ENCODE assay signal across 23 cellular contexts in the genomic region with DNA sequence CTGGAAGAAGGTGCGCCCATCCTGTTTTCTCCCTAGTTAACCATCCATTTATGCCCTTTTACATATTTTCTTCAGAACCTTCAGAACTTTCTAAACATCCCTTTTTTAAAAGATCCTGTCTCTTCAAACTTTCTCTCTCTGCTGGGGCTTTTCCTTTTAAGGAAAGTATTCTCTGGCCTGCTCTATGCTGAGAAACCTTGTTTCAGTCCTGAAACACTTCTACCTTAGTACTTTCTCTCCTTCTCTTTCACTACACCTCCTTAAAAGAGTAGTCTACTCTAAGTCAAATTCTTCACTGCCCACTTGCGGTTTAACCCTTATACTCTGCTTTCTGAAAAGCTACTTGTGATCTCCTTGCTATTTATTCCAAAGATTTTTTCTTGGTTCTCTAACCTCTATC.
"Had no signal": no experiment of that assay in that cellular context is flagged by ENCODE, and none has a peak within 500 bp of the region (broad histone marks: within the 10 kb centered on the region; RNA-seq: fewer than 3 reads in every experiment).

No MANE protein-coding gene starts in this region.

- H3K9me3 Mint-ChIP-seq: activated naive CD8-positive, alpha-beta T cell treated with anti-CD3 and anti-CD28 coated beads, Interleukin-2, amount 50 U/mL, for 24 hours; activated T-helper 2 cell treated with anti-CD3 and anti-CD28 coated beads, Interferon-gamma antibody, Interleukin-2, Interleukin-4, amounts not matched to agents 10 μg/mL and 5 μg/mL and 100 μg/mL, durations not matched to agents 14 hours and 24 hours and 36 hours; dendritic cell treated with granulocyte-macrophage colony-stimulating factor and Interleukin-4, amounts not matched to agents 40 ng/mL and 50 ng/mL, for 4 days; immature natural killer cell; neural crest cell; stimulated activated effector memory CD8-positive, alpha-beta T cell treated with anti-CD3 and anti-CD28 coated beads, Interleukin-12 subunit alpha, Interleukin-12 subunit beta, amount 100 ng/mL, for 72 hours had no signal

- H3K27me3 Mint-ChIP-seq: activated CD4-positive, alpha-beta T cell treated with anti-CD3 and anti-CD28 coated beads for 36 hours; activated naive CD8-positive, alpha-beta T cell treated with anti-CD3 and anti-CD28 coated beads, Interleukin-2, amount 50 U/mL, for 24 hours; dendritic cell treated with granulocyte-macrophage colony-stimulating factor and Interleukin-4, amounts not matched to agents 40 ng/mL and 50 ng/mL, for 4 days had no signal

- H3K27ac Mint-ChIP-seq: activated CD4-positive, alpha-beta T cell treated with anti-CD3 and anti-CD28 coated beads for 36 hours; activated naive CD8-positive, alpha-beta T cell treated with anti-CD3 and anti-CD28 coated beads, Interleukin-2, amount 50 U/mL, for 24 hours; activated T-helper 2 cell treated with anti-CD3 and anti-CD28 coated beads, Interferon-gamma antibody, Interleukin-2, Interleukin-4, amounts not matched to agents 10 μg/mL and 5 μg/mL and 100 μg/mL, durations not matched to agents 14 hours and 24 hours and 36 hours; dendritic cell treated with granulocyte-macrophage colony-stimulating factor and Interleukin-4, amounts not matched to agents 40 ng/mL and 50 ng/mL, for 4 days; stimulated activated effector memory CD8-positive, alpha-beta T cell treated with anti-CD3 and anti-CD28 coated beads, Interleukin-12 subunit alpha, Interleukin-12 subunit beta, amount 100 ng/mL, for 72 hours had no signal

- ATAC-seq: activated CD4-positive, alpha-beta T cell treated with anti-CD3 and anti-CD28 coated beads for 36 hours; activated naive CD8-positive, alpha-beta T cell treated with anti-CD3 and anti-CD28 coated beads, Interleukin-2, amount 50 U/mL, for 24 hours; gastroesophageal sphincter; right lobe of liver; stimulated activated effector memory CD8-positive, alpha-beta T cell treated with anti-CD3 and anti-CD28 coated beads, Interleukin-12 subunit alpha, Interleukin-12 subunit beta, amount 100 ng/mL, for 72 hours had no signal

- H3K4me1 Mint-ChIP-seq: activated CD4-positive, alpha-beta T cell treated with anti-CD3 and anti-CD28 coated beads for 36 hours; stimulated activated effector memory CD8-positive, alpha-beta T cell treated with anti-CD3 and anti-CD28 coated beads, Interleukin-12 subunit alpha, Interleukin-12 subunit beta, amount 100 ng/mL, for 72 hours had no signal

- DNase-seq: activated CD4-positive, alpha-beta T cell treated with anti-CD3 and anti-CD28 coated beads for 36 hours; activated CD4-positive, alpha-beta T cell treated with anti-CD3 and anti-CD28 coated beads, Interleukin-2, amount 50 U/mL, for 48 hours; activated naive CD4-positive, alpha-beta T cell treated with Interleukin-2 at 50 U/mL for 16 hours; activated naive CD8-positive, alpha-beta T cell treated with anti-CD3 and anti-CD28 coated beads, Interleukin-2, amount 50 U/mL, for 24 hours; aorta; effector CD8-positive, alpha-beta T cell; immature natural killer cell; kidney glomerular epithelial cell; left ventricle myocardium inferior; mammary epithelial cell; right lobe of liver; small intestine; stimulated activated CD4-positive, alpha-beta T cell treated with anti-CD3 and anti-CD28 coated beads, Interleukin-15, amount 100 ng/mL, for 24 hours; stimulated activated CD4-positive, alpha-beta T cell treated with anti-CD3 and anti-CD28 coated beads, Interleukin-2, amount 100 ng/mL, for 48 hours; stomach; SW 1271; trophoblast cell; WERI-Rb-1 had no signal

- H3K4me3 Mint-ChIP-seq: activated CD4-positive, alpha-beta T cell treated with anti-CD3 and anti-CD28 coated beads for 36 hours; activated naive CD8-positive, alpha-beta T cell treated with anti-CD3 and anti-CD28 coated beads, Interleukin-2, amount 50 U/mL, for 24 hours; dendritic cell treated with granulocyte-macrophage colony-stimulating factor and Interleukin-4, amounts not matched to agents 40 ng/mL and 50 ng/mL, for 4 days; immature natural killer cell; neural crest cell; stimulated activated effector memory CD8-positive, alpha-beta T cell treated with anti-CD3 and anti-CD28 coated beads, Interleukin-12 subunit alpha, Interleukin-12 subunit beta, amount 100 ng/mL, for 72 hours had no signal
